In genomic region chr6:75207211-75207984, GRCh38 we compare ENCODE assay signal across 8 cellular contexts.
DNase-seq lines count a peak whose midpoint lies in the region; ATAC-seq and TF ChIP-seq lines count a peak whose summit lies in the region.

No MANE protein-coding gene starts in this region.

- no peak overlapping the region for H3K27ac Mint-ChIP-seq in dendritic cell treated with granulocyte-macrophage colony-stimulating factor and Interleukin-4, amounts not matched to agents 40 ng/mL and 50 ng/mL, for 4 days

- H3K4me1 ChIP-seq in mucosa of stomach (ENCODE audit: control insufficient read depth, insufficient read depth, low read length) (peaks cover 11% of the 10 kb centered on the region), HAP-1 (peaks cover 6% of the 10 kb centered on the region)

- H3K9me3 Mint-ChIP-seq in dendritic cell treated with granulocyte-macrophage colony-stimulating factor and Interleukin-4, amounts not matched to agents 40 ng/mL and 50 ng/mL, for 4 days = no peaks in the 10 kb centered on the region

- no peaks in the 10 kb centered on the region for H3K9me3 ChIP-seq in mucosa of stomach (ENCODE audit: control insufficient read depth, low read length)
- H3K9me3 ChIP-seq in HAP-1 = no peaks in the 10 kb centered on the region

- peak overlapping the region; percentile 30 for H3K4me3 Mint-ChIP-seq in dendritic cell treated with granulocyte-macrophage colony-stimulating factor and Interleukin-4, amounts not matched to agents 40 ng/mL and 50 ng/mL, for 4 days

- ATAC-seq in HG02798 (IDR thresholded peaks at IDR 0.05; ENCODE audit: poor library complexity, unreplicated experiment) (peak; percentile 22), GM19455 (IDR thresholded peaks at IDR 0.05; ENCODE audit: unreplicated experiment) (no peak)

- peak overlapping the region; percentile 50 for H3K9ac ChIP-seq in mucosa of stomach (ENCODE audit: low read length)

- no peaks in the 10 kb centered on the region for H3K36me3 Mint-ChIP-seq in dendritic cell treated with granulocyte-macrophage colony-stimulating factor and Interleukin-4, amounts not matched to agents 40 ng/mL and 50 ng/mL, for 4 days (ENCODE audit: low read depth)

- DNase-seq in AG10803 (ENCODE audit: low read depth) = peak; percentile 72
- DNase-seq in HUDEP-2 (lab: John Stamatoyannopoulos, UW; ENCODE audit: unreplicated experiment in 76 of 76) = no peak
- no peak for DNase-seq in HAP-1 (ENCODE audit: low spot score in 2 of 2)
- no peak for DNase-seq in NCI-H146 treated with DMSO at 0.1 percent for 48 hours (lab: John Stamatoyannopoulos, UW; ENCODE audit: unreplicated experiment)

- H3K4me3 ChIP-seq in AG10803 (ENCODE audit: low read length) (peak overlapping the region; percentile 100), mucosa of stomach (ENCODE audit: low read length) (no peak overlapping the region), HAP-1 (no peak overlapping the region)

- in situ Hi-C loops in HAP-1 (cut with MboI; ENCODE audit: low sequenced_read_pairs) = loop anchor here (25.0 kb wide), 2 partner anchors 1345 to 1470 kb away; no protein-coding TSS in a partner anchor

- H3K36me3 ChIP-seq in mucosa of stomach (ENCODE audit: control insufficient read depth, insufficient read depth, low read length) (no peaks in the 10 kb centered on the region), HAP-1 (replicated peaks) (no peaks in the 10 kb centered on the region)

- TF ChIP-seq CTCF in AG10803 (conservative IDR thresholded peaks at IDR 0.05; ENCODE audit: low read length) = no peak

- intact Hi-C loops in dendritic cell treated with granulocyte-macrophage colony-stimulating factor and Interleukin-4, amounts not matched to agents 40 ng/mL and 50 ng/mL, for 4 days (cut with micrococcal nuclease) = no loop called here

- H3K4me1 Mint-ChIP-seq in dendritic cell treated with granulocyte-macrophage colony-stimulating factor and Interleukin-4, amounts not matched to agents 40 ng/mL and 50 ng/mL, for 4 days (ENCODE audit: low read depth) = peaks cover 54% of the 10 kb centered on the region

- H3K27me3 ChIP-seq in mucosa of stomach (ENCODE audit: control insufficient read depth, insufficient read depth, low read length) = peaks cover 63% of the 10 kb centered on the region
- peaks cover 61% of the 10 kb centered on the region for H3K27me3 ChIP-seq in HAP-1 (ENCODE audit: low read depth)

- peaks cover 80% of the 10 kb centered on the region for H3K27me3 Mint-ChIP-seq in dendritic cell treated with granulocyte-macrophage colony-stimulating factor and Interleukin-4, amounts not matched to agents 40 ng/mL and 50 ng/mL, for 4 days
